ENCODE assay signal across 17 cellular contexts in the genomic region with DNA sequence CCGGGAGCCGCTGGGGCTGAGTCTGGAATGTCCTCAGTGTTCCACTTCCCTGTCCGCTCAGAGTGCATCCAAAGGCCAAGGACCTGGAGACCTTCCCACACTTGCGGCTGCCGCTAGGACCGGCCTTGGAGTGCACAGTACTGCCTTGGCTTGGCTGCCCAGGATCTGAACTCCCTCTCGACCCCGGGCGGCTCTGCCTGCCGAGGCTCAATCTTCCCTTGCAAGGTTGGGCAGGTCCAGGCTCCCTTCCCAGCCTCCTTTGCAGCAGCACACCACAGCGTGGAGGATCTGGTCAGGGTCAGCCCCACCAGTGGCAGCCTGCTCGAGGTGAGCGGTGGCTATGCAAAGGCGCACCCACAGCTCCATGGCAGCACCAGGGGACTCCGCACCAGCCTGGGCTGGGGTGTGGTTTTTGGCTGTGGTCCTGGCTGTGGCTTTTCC.
DNase-seq lines count a peak whose midpoint lies in the region; ATAC-seq and TF ChIP-seq lines count a peak whose summit lies in the region.
"Had no signal": no experiment of that assay in that cellular context is flagged by ENCODE, and none has a peak within 500 bp of the region (broad histone marks: within the 10 kb centered on the region; RNA-seq: fewer than 3 reads in every experiment).

No MANE protein-coding gene starts in this region.

- H3K9me3 ChIP-seq in lung (ENCODE audit: control insufficient read depth in 2 of 2, insufficient read depth in 1 of 2, low read length in 1 of 2) = peaks cover 1 to 6% of the 10 kb centered on the region in 2 donors
- H3K9me3 ChIP-seq: HAP-1 had no signal

- no peak overlapping the region for H3K4me3 ChIP-seq in fibroblast of the aortic adventitia (ENCODE audit: low read depth, low read length)
- H3K4me3 ChIP-seq in lung = no peak overlapping the region
- H3K4me3 ChIP-seq: HAP-1, Peyer's patch had no signal

- H3K4me1 ChIP-seq in lung (ENCODE audit: control insufficient read depth in 2 of 2, insufficient read depth in 2 of 2, low read length in 2 of 2) = no peaks in the 10 kb centered on the region
- H3K4me1 ChIP-seq: HAP-1, Peyer's patch had no signal

- H3K36me3 ChIP-seq in lung (ENCODE audit: control insufficient read depth in 2 of 2, insufficient read depth in 2 of 2, low read length in 2 of 2) = no peaks in the 10 kb centered on the region
- H3K36me3 ChIP-seq: HAP-1, Peyer's patch had no signal

- ATAC-seq in lung (ENCODE audit: insufficient read depth, low FRiP score) = peak; percentile 54
- ATAC-seq in stimulated activated effector memory CD8-positive, alpha-beta T cell treated with anti-CD3 and anti-CD28 coated beads, Interleukin-12 subunit alpha, Interleukin-12 subunit beta, amount 100 ng/mL, for 72 hours = peak; percentile 26
- ATAC-seq in HG02938 (IDR thresholded peaks at IDR 0.05; ENCODE audit: unreplicated experiment) = no peak
- ATAC-seq: activated CD8-positive, alpha-beta T cell treated with anti-CD3 and anti-CD28 coated beads, Interleukin-2, amount 10 ng/mL, durations not matched to agents 7 days and 5 days had no signal

- 50 to 84% methylated on average over 15 of the region's 15 CpGs for WGBS in lung, 2 donors

- no peaks in the 10 kb centered on the region for H3K27me3 ChIP-seq in lung (ENCODE audit: control insufficient read depth, insufficient read depth)
- H3K27me3 ChIP-seq: Peyer's patch had no signal

- H3K27ac ChIP-seq in lung (ENCODE audit: low read depth in 1 of 2, low read length in 1 of 2) = peak overlapping the region in 1 of 2 donors; percentile 7
- H3K27ac ChIP-seq: epithelial cell of prostate, Peyer's patch had no signal

- no peaks in the 10 kb centered on the region for H3K4me1 Mint-ChIP-seq in Calu3 (ENCODE audit: low read depth, unreplicated experiment)
- H3K4me1 Mint-ChIP-seq in stimulated activated effector memory CD8-positive, alpha-beta T cell treated with anti-CD3 and anti-CD28 coated beads, Interleukin-12 subunit alpha, Interleukin-12 subunit beta, amount 100 ng/mL, for 72 hours = no peaks in the 10 kb centered on the region

- H3K36me3 Mint-ChIP-seq in Calu3 (ENCODE audit: insufficient read depth, unreplicated experiment) = no peaks in the 10 kb centered on the region
- no peaks in the 10 kb centered on the region for H3K36me3 Mint-ChIP-seq in stimulated activated effector memory CD8-positive, alpha-beta T cell treated with anti-CD3 and anti-CD28 coated beads, Interleukin-12 subunit alpha, Interleukin-12 subunit beta, amount 100 ng/mL, for 72 hours
- H3K36me3 Mint-ChIP-seq: type B pancreatic cell had no signal

- H3K4me3 Mint-ChIP-seq in Calu3 (ENCODE audit: low read depth, unreplicated experiment) = no peak overlapping the region
- H3K4me3 Mint-ChIP-seq in stimulated activated effector memory CD8-positive, alpha-beta T cell treated with anti-CD3 and anti-CD28 coated beads, Interleukin-12 subunit alpha, Interleukin-12 subunit beta, amount 100 ng/mL, for 72 hours = no peak overlapping the region
- H3K4me3 Mint-ChIP-seq: activated CD8-positive, alpha-beta T cell treated with anti-CD3 and anti-CD28 coated beads, Interleukin-2, amount 10 ng/mL, durations not matched to agents 7 days and 5 days; type B pancreatic cell had no signal

- no peak for TF ChIP-seq CTCF in Calu3 (IDR thresholded peaks at IDR 0.05; ENCODE audit: unreplicated experiment)
- TF ChIP-seq CTCF in fibroblast of the aortic adventitia (IDR thresholded peaks at IDR 0.05; ENCODE audit: insufficient read depth, low read length) = no peak
- no peak for TF ChIP-seq CTCF in lung (IDR thresholded peaks at IDR 0.05; ENCODE audit: control extremely low read depth, extremely low read depth)

- H3K9me3 Mint-ChIP-seq in Calu3 (ENCODE audit: low read depth, unreplicated experiment) = peaks cover 7% of the 10 kb centered on the region
- peaks cover 9% of the 10 kb centered on the region for H3K9me3 Mint-ChIP-seq in stimulated activated effector memory CD8-positive, alpha-beta T cell treated with anti-CD3 and anti-CD28 coated beads, Interleukin-12 subunit alpha, Interleukin-12 subunit beta, amount 100 ng/mL, for 72 hours

- peaks cover 13% of the 10 kb centered on the region for H3K27me3 Mint-ChIP-seq in Calu3 (ENCODE audit: unreplicated experiment)
- H3K27me3 Mint-ChIP-seq: type B pancreatic cell had no signal

- CTCF ChIA-PET in Calu3 (lab: Charles Lee) = no interaction called here

- DNase-seq in Calu3 (peak; percentile 36), fibroblast of the aortic adventitia (ENCODE audit: low read depth) (peak; percentile 55), lung (ENCODE audit: low spot score) (peak; percentile 76), DMS53 treated with DMSO at 0.1 percent for 48 hours (lab: John Stamatoyannopoulos, UW; ENCODE audit: unreplicated experiment) (no peak), ureter (ENCODE audit: low spot score) (no peak)
- no peak for DNase-seq in stimulated activated effector memory CD8-positive, alpha-beta T cell treated with anti-CD3 and anti-CD28 coated beads, Interleukin-12 subunit alpha, Interleukin-12 subunit beta, amount 100 ng/mL, for 72 hours (ENCODE audit: low spot score in 2 of 2)
- DNase-seq in stimulated activated CD4-positive, alpha-beta T cell treated with anti-CD3 and anti-CD28 coated beads, Interleukin-4, amount 100 ng/mL, for 24 hours = no peak
- DNase-seq: activated CD8-positive, alpha-beta T cell treated with anti-CD3 and anti-CD28 coated beads, Interleukin-2, amount 10 ng/mL, durations not matched to agents 7 days and 5 days; COR-L47; NCI-H2081 treated with DMSO at 0.1 percent for 48 hours; NCI-H748 treated with DMSO at 0.1 percent for 48 hours had no signal

- intact Hi-C loops in Calu3 (cut with micrococcal nuclease; ENCODE audit: unreplicated experiment) = no loop called here

- no peak overlapping the region for H3K27ac Mint-ChIP-seq in Calu3 (ENCODE audit: unreplicated experiment)
- no peak overlapping the region for H3K27ac Mint-ChIP-seq in stimulated activated effector memory CD8-positive, alpha-beta T cell treated with anti-CD3 and anti-CD28 coated beads, Interleukin-12 subunit alpha, Interleukin-12 subunit beta, amount 100 ng/mL, for 72 hours
- H3K27ac Mint-ChIP-seq: activated CD8-positive, alpha-beta T cell treated with anti-CD3 and anti-CD28 coated beads, Interleukin-2, amount 10 ng/mL, durations not matched to agents 7 days and 5 days; activated T-helper 2 cell treated with anti-CD3 and anti-CD28 coated beads, Interferon-gamma antibody, Interleukin-2, Interleukin-4, amounts not matched to agents 10 μg/mL and 5 μg/mL and 100 μg/mL, durations not matched to agents 14 hours and 24 hours and 36 hours; type B pancreatic cell had no signal

- BruUV-seq in Calu3 (replicated peaks; lab: Mats Ljungman, UMichigan) = no TSS peak

Comparison
In these comparisons a context has a peak if more than half of its experiments do, and no peak if none do; other contexts are left out.
1. DNase-seq: peak in Calu3 (single experiment), fibroblast of the aortic adventitia (single experiment) and lung (single experiment); none in stimulated activated effector memory CD8-positive, alpha-beta T cell treated with anti-CD3 and anti-CD28 coated beads, Interleukin-12 subunit alpha, Interleukin-12 subunit beta, amount 100 ng/mL, for 72 hours (0 of 2), DMS53 treated with DMSO at 0.1 percent for 48 hours (single experiment), ureter (single experiment) and stimulated activated CD4-positive, alpha-beta T cell treated with anti-CD3 and anti-CD28 coated beads, Interleukin-4, amount 100 ng/mL, for 24 hours (single experiment).